21 cellular contexts compared by ENCODE assay signal in the genomic region with DNA sequence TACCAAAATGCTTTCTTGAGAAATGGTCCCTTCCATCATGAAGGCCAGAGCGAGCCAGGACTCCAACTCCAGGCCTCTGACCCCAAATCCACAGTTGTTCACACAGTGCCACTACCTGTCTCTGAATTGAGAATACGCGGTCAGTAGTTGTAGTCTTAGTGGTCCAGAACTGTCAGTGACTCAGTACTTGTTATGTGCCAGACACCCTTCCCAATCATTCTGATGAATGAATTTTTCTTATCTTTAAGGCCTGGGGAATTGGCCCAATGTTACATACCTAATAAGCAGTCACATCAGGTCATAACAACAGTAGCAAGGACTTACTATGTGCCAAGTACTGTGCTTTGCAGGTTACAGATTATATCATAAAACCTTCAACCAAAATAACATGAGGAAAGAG.
"Had no signal": no experiment of that assay in that cellular context is flagged by ENCODE, and none has a peak within 500 bp of the region (broad histone marks: within the 10 kb centered on the region; RNA-seq: fewer than 3 reads in every experiment).

No MANE protein-coding gene starts in this region.

- ATAC-seq: K562, Panc1, Right ventricle myocardium inferior had no signal

- H3K36me3 ChIP-seq: SJCRH30 had no signal

- H3K27me3 ChIP-seq: SJCRH30 had no signal

- H3K4me3 ChIP-seq: K562, SJCRH30 had no signal

- H3K9me3 ChIP-seq: SJCRH30 had no signal

- H3K4me2 ChIP-seq: KMS-11 had no signal

- H3K27ac ChIP-seq: HL-60, KMS-11, RWPE1, SJCRH30 had no signal

- H3K9ac ChIP-seq: KMS-11 had no signal

- DNase-seq: Kasumi-1, MM.1S, NCI-H1092 treated with DMSO at 0.1 percent for 48 hours, NCI-H1436, NCI-H187, NCI-H2081 treated with DMSO at 0.1 percent for 48 hours, NCI-H2171, NCI-H446, NCI-H510A, NCI-H524 treated with DMSO at 0.1 percent for 48 hours, NCI-H69, NCI-H774, SHP77 treated with DMSO at 0.1 percent for 48 hours, SJCRH30 had no signal

- FAIRE-seq: HTR-8/SVneo, K562 had no signal
